In the genomic region with DNA sequence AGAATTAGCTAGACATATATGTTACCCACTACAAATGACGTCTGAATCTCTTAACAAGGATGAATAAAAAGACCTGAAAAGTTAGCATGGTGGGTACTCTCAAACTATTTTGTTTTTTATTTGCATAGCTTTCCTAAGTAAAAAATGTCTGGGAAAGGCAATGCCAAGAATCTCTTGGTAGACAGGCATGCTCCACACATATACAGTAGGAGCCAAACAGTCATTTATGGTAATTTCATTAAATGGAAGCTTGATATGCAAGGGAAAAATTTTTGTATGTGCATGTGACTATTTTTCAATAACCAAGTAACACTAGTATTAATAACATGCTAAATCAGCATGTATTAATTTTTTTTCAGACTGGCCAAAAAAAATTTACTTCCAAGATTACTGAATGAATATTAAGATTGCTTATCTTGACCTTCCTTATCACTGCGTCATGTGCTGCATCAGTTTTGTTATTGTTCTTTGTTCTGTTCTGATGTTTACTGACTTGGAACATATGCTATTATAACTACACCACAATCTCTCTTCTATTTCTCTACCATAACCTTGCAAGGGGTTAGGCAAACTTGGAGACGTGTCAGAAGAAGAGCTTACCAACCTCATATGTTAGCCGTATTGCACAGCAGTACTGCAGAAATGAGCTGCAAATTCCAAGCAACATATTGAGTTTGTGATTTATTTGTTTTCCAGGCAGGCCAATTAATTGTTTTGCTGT, we compare ENCODE assay signal across 16 cellular contexts.
DNase-seq lines count a peak whose midpoint lies in the region; TF ChIP-seq lines count a peak whose summit lies in the region.
"Had no signal": no experiment of that assay in that cellular context is flagged by ENCODE, and none has a peak within 500 bp of the region (broad histone marks: within the 10 kb centered on the region; RNA-seq: fewer than 3 reads in every experiment).

No MANE protein-coding gene starts in this region.

- no peak for TF ChIP-seq CTCF in AG10803 (conservative IDR thresholded peaks at IDR 0.05; ENCODE audit: low read length)
- TF ChIP-seq CTCF in OCI-LY1 (IDR thresholded peaks at IDR 0.05; ENCODE audit: low read length) = no peak
- TF ChIP-seq CTCF in lower leg skin (IDR thresholded peaks at IDR 0.05) = no peak
- no peak for TF ChIP-seq CTCF in mesothelial cell of epicardium (IDR thresholded peaks at IDR 0.05; ENCODE audit: unreplicated experiment)

- no peaks in the 10 kb centered on the region for H3K36me3 ChIP-seq in OCI-LY1 (ENCODE audit: insufficient read depth, low read length)

- no peaks in the 10 kb centered on the region for H3K9me3 Mint-ChIP-seq in mesothelial cell of epicardium
- H3K9me3 Mint-ChIP-seq: CD4-positive, alpha-beta T cell; H9 had no signal

- no peak overlapping the region for H3K4me3 ChIP-seq in AG10803 (ENCODE audit: low read length)
- H3K4me3 ChIP-seq in OCI-LY1 (ENCODE audit: low read depth, low read length, poor library complexity, severe bottlenecking) = no peak overlapping the region
- H3K4me3 ChIP-seq in lower leg skin (ENCODE audit: low read depth, poor library complexity, severe bottlenecking) = no peak overlapping the region

- peak; percentile 39 for DNase-seq in AG10803 (ENCODE audit: low read depth)
- peak; percentile 21 for DNase-seq in dermis blood vessel endothelial cell
- peak; percentile 29 for DNase-seq in left kidney (ENCODE audit: low read depth, low spot score)
- no peak for DNase-seq in lower leg skin (ENCODE audit: low spot score in 2 of 2)
- DNase-seq in DMS79 treated with DMSO at 0.1 percent for 48 hours (lab: John Stamatoyannopoulos, UW) = no peak
- DNase-seq in mesothelial cell of epicardium (ENCODE audit: low spot score in 2 of 2, unreplicated experiment in 2 of 2) = no peak
- DNase-seq: ACHN; C1 segment of cervical spinal cord; Calu3; CD4-positive, alpha-beta T cell; DMS79; EL; GOT3; H9 had no signal

- 81 to 84% methylated on average over 4 of the region's 4 CpGs for WGBS in lower leg skin, 2 donors

- H3K9me2 ChIP-seq in OCI-LY1 (ENCODE audit: low read depth, low read length) = no peaks in the 10 kb centered on the region

- no peak overlapping the region for H3K9ac ChIP-seq in OCI-LY1 (ENCODE audit: low read length)

- no peak overlapping the region for H3K4me3 Mint-ChIP-seq in mesothelial cell of epicardium
- H3K4me3 Mint-ChIP-seq: B cell; CD4-positive, alpha-beta T cell; H9 had no signal

- no peaks in the 10 kb centered on the region for H3K9me3 ChIP-seq in OCI-LY1 (ENCODE audit: low read length)

- H3K27me3 ChIP-seq in OCI-LY1 (ENCODE audit: insufficient read depth, low read length) = no peaks in the 10 kb centered on the region

- no peak for TF ChIP-seq POLR2A in lower leg skin (IDR thresholded peaks at IDR 0.05)

- H3F3A ChIP-seq in OCI-LY1 (ENCODE audit: insufficient read depth, low read length) = no peaks in the 10 kb centered on the region

- no peak overlapping the region for H3K27ac Mint-ChIP-seq in mesothelial cell of epicardium
- H3K27ac Mint-ChIP-seq: B cell; CD4-positive, alpha-beta T cell; H9 had no signal

- intact Hi-C loops in lower leg skin (cut with DNase I; ENCODE audit: low total_unique reads) = no loop called here

- H3K4me2 ChIP-seq in OCI-LY1 (ENCODE audit: low read length) = no peak overlapping the region

- peak overlapping the region; percentile 20 for H3K27ac ChIP-seq in OCI-LY1 (ENCODE audit: low read depth, low read length, poor library complexity, severe bottlenecking)

- H3K27me3 Mint-ChIP-seq in mesothelial cell of epicardium (ENCODE audit: low read depth) = no peaks in the 10 kb centered on the region
- H3K27me3 Mint-ChIP-seq: B cell; CD4-positive, alpha-beta T cell had no signal

- no peaks in the 10 kb centered on the region for H4K20me1 ChIP-seq in OCI-LY1 (ENCODE audit: insufficient read depth, low read length)

- H3K79me2 ChIP-seq in OCI-LY1 (ENCODE audit: insufficient read depth, low read length) = no peaks in the 10 kb centered on the region

- peaks cover 7% of the 10 kb centered on the region for H3K4me1 Mint-ChIP-seq in mesothelial cell of epicardium
- H3K4me1 Mint-ChIP-seq: B cell had no signal

- H3K36me3 Mint-ChIP-seq in mesothelial cell of epicardium = no peaks in the 10 kb centered on the region

- H2AFZ ChIP-seq in OCI-LY1 (ENCODE audit: low read length) = no peak overlapping the region

- peaks cover 70% of the 10 kb centered on the region for H3K4me1 ChIP-seq in OCI-LY1 (ENCODE audit: insufficient read depth, low read length, severe bottlenecking)

Comparison
In these comparisons a context has a peak if more than half of its experiments do, and no peak if none do; other contexts are left out.
1. DNase-seq: peak in AG10803 (single experiment), dermis blood vessel endothelial cell (single experiment) and left kidney (single experiment); none in lower leg skin (0 of 2), DMS79 treated with DMSO at 0.1 percent for 48 hours (single experiment) and mesothelial cell of epicardium (0 of 2).